ENCODE assay signal across 13 cellular contexts in the genomic region with DNA sequence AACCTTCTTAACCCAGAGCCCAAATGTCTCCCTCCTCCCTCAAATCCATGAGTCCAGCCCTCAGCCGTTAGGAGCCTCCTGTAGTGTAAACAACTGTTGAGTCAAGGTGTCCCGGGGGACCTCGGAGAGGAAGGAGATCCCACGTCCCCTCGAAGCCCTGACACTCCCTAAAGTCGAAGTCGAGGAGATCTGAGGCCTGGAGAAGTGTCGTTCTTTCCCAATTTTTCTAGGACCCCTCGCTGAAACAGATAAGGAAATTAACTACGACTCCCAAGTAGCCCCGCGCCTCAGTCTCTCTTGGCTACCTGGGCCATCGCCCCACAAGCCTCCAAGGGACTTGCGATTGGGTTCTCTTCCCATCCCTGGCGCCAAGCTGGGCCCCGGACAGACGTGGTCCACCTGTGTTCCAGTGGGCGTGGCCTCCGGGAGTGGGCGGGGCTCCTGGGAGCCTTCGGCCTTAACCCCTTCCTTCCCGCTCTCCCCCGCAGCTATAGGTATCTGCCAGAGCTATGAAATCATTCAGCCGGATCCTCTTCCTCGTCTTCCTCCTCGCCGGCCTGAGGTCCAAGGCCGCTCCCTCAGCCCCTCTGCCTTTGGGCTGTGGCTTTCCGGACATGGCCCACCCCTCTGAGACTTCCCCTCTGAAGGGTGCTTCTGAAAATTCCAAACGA. TPM values are rescaled to one million over a fixed set of nuclear protein-coding genes. Genes with fewer than 3 reads are reported as not detected.
DNase-seq lines count a peak whose midpoint lies in the region; ATAC-seq and TF ChIP-seq lines count a peak whose summit lies in the region.
"Had no signal": no experiment of that assay in that cellular context is flagged by ENCODE, and none has a peak within 500 bp of the region (broad histone marks: within the 10 kb centered on the region; RNA-seq: fewer than 3 reads in every experiment).

No MANE protein-coding gene starts in this region.

- H3K36me3 Mint-ChIP-seq in activated CD8-positive, alpha-beta memory T cell treated with anti-CD3 and anti-CD28 coated beads, Interleukin-2, amount 10 ng/mL, durations not matched to agents 7 days and 5 days = peaks cover 2% of the 10 kb centered on the region
- H3K36me3 Mint-ChIP-seq in activated naive CD8-positive, alpha-beta T cell treated with anti-CD3 and anti-CD28 coated beads for 36 hours = no peaks in the 10 kb centered on the region

- H3K27ac Mint-ChIP-seq in activated CD8-positive, alpha-beta memory T cell treated with anti-CD3 and anti-CD28 coated beads, Interleukin-2, amount 10 ng/mL, durations not matched to agents 7 days and 5 days = no peak overlapping the region
- no peak overlapping the region for H3K27ac Mint-ChIP-seq in activated naive CD8-positive, alpha-beta T cell treated with anti-CD3 and anti-CD28 coated beads for 36 hours
- H3K27ac Mint-ChIP-seq: CD4-positive, alpha-beta T cell had no signal

- H3K27me3 Mint-ChIP-seq in activated CD8-positive, alpha-beta memory T cell treated with anti-CD3 and anti-CD28 coated beads, Interleukin-2, amount 10 ng/mL, durations not matched to agents 7 days and 5 days = peaks cover 91% of the 10 kb centered on the region
- peaks cover 97% of the 10 kb centered on the region for H3K27me3 Mint-ChIP-seq in activated naive CD8-positive, alpha-beta T cell treated with anti-CD3 and anti-CD28 coated beads for 36 hours

- no peak for TF ChIP-seq CTCF in NB4 (IDR thresholded peaks at IDR 0.05; ENCODE audit: low read depth, low read length)

- peak; percentile 75 for DNase-seq in activated CD8-positive, alpha-beta memory T cell treated with anti-CD3 and anti-CD28 coated beads, Interleukin-2, amount 50 U/mL, for 48 hours
- DNase-seq in activated CD8-positive, alpha-beta memory T cell treated with anti-CD3 and anti-CD28 coated beads, Interleukin-2, amount 10 ng/mL, durations not matched to agents 7 days and 5 days = no peak
- DNase-seq in NB4 (ENCODE audit: low read depth) (peak; percentile 53), NCI-H1694 treated with DMSO at 0.1 percent for 48 hours (lab: John Stamatoyannopoulos, UW) (no peak)
- peak; percentile 40 for DNase-seq in activated naive CD8-positive, alpha-beta T cell treated with anti-CD3 and anti-CD28 coated beads for 36 hours
- peak; percentile 75 for DNase-seq in stimulated activated CD8-positive, alpha-beta memory T cell treated with anti-CD3 and anti-CD28 coated beads, Interleukin-4, amount 100 ng/mL, for 48 hours
- DNase-seq: activated CD4-positive, CD25-positive, alpha-beta regulatory T cell treated with anti-CD3 and anti-CD28 coated beads, Interleukin-2, amount 50 U/mL, for 72 hours; CD4-positive, alpha-beta T cell; gastrocnemius medialis had no signal

- CTCF ChIA-PET in activated CD8-positive, alpha-beta memory T cell treated with anti-CD3 and anti-CD28 coated beads, Interleukin-2, amount 10 ng/mL, durations not matched to agents 7 days and 5 days (lab: Charles Lee) = interaction anchor here (1.2 to 7.4 kb wide), 13 partner anchors 9 to 50 kb away, joined by 3 to 52 read pairs (median 7); a partner anchor contains a TSS

- no peak for TF ChIP-seq POLR2A in NB4 (IDR thresholded peaks at IDR 0.05; ENCODE audit: extremely low read depth, insufficient read length)

- ATAC-seq in activated CD8-positive, alpha-beta memory T cell treated with anti-CD3 and anti-CD28 coated beads, Interleukin-2, amount 10 ng/mL, durations not matched to agents 7 days and 5 days = no peak
- ATAC-seq in GM19023 (IDR thresholded peaks at IDR 0.05; ENCODE audit: unreplicated experiment) (no peak), GM21619 (IDR thresholded peaks at IDR 0.05; ENCODE audit: unreplicated experiment) (no peak)
- ATAC-seq: gastrocnemius medialis had no signal

- H3K9me3 Mint-ChIP-seq in activated CD8-positive, alpha-beta memory T cell treated with anti-CD3 and anti-CD28 coated beads, Interleukin-2, amount 10 ng/mL, durations not matched to agents 7 days and 5 days (ENCODE audit: low read depth) = no peaks in the 10 kb centered on the region
- H3K9me3 Mint-ChIP-seq in activated naive CD8-positive, alpha-beta T cell treated with anti-CD3 and anti-CD28 coated beads for 36 hours = no peaks in the 10 kb centered on the region
- H3K9me3 Mint-ChIP-seq: CD4-positive, alpha-beta T cell had no signal

- no peak overlapping the region for H3K4me3 Mint-ChIP-seq in activated CD8-positive, alpha-beta memory T cell treated with anti-CD3 and anti-CD28 coated beads, Interleukin-2, amount 10 ng/mL, durations not matched to agents 7 days and 5 days
- H3K4me3 Mint-ChIP-seq in activated naive CD8-positive, alpha-beta T cell treated with anti-CD3 and anti-CD28 coated beads for 36 hours = no peak overlapping the region

- no peak overlapping the region for H3K4me3 ChIP-seq in NB4 (ENCODE audit: low read depth, low read length)
- H3K4me3 ChIP-seq: gastrocnemius medialis had no signal

- H3K4me1 Mint-ChIP-seq in activated CD8-positive, alpha-beta memory T cell treated with anti-CD3 and anti-CD28 coated beads, Interleukin-2, amount 10 ng/mL, durations not matched to agents 7 days and 5 days = peaks cover 50% of the 10 kb centered on the region
- peaks cover 39% of the 10 kb centered on the region for H3K4me1 Mint-ChIP-seq in activated naive CD8-positive, alpha-beta T cell treated with anti-CD3 and anti-CD28 coated beads for 36 hours

RNA-seq across cellular contexts. Expression of a gene that starts 0.9 kb away (rescaled TPM):
- not detected for total RNA-seq in activated CD8-positive, alpha-beta memory T cell treated with anti-CD3 and anti-CD28 coated beads, Interleukin-2, amount 10 ng/mL, durations not matched to agents 7 days and 5 days
- total RNA-seq in activated naive CD8-positive, alpha-beta T cell treated with anti-CD3 and anti-CD28 coated beads for 36 hours = not detected
- total RNA-seq: CD4-positive, alpha-beta T cell; gastrocnemius medialis; HT1080; myocyte had no signal

RNA-seq across cellular contexts. Expression of a gene that starts 2.8 kb away (rescaled TPM):
- total RNA-seq in activated CD8-positive, alpha-beta memory T cell treated with anti-CD3 and anti-CD28 coated beads, Interleukin-2, amount 10 ng/mL, durations not matched to agents 7 days and 5 days = not detected
- not detected for total RNA-seq in activated naive CD8-positive, alpha-beta T cell treated with anti-CD3 and anti-CD28 coated beads for 36 hours
- total RNA-seq: CD4-positive, alpha-beta T cell; gastrocnemius medialis; HT1080; myocyte had no signal

RNA-seq across cellular contexts. Expression of a gene that starts 15.3 kb away (rescaled TPM):
- total RNA-seq in activated CD8-positive, alpha-beta memory T cell treated with anti-CD3 and anti-CD28 coated beads, Interleukin-2, amount 10 ng/mL, durations not matched to agents 7 days and 5 days = under 1 TPM; 0.19 to 0.55 TPM
- total RNA-seq in activated naive CD8-positive, alpha-beta T cell treated with anti-CD3 and anti-CD28 coated beads for 36 hours = not detected
- total RNA-seq: CD4-positive, alpha-beta T cell had no signal

RNA-seq across cellular contexts. Expression of a gene that starts 25.6 kb away (rescaled TPM):
- 100 to 1,000 TPM; 148 to 158 TPM for total RNA-seq in activated CD8-positive, alpha-beta memory T cell treated with anti-CD3 and anti-CD28 coated beads, Interleukin-2, amount 10 ng/mL, durations not matched to agents 7 days and 5 days
- total RNA-seq in activated naive CD8-positive, alpha-beta T cell treated with anti-CD3 and anti-CD28 coated beads for 36 hours = 100 to 1,000 TPM; 140 to 141 TPM

RNA-seq across cellular contexts. Expression of a gene that starts 27.0 kb away (rescaled TPM):
- total RNA-seq in activated CD8-positive, alpha-beta memory T cell treated with anti-CD3 and anti-CD28 coated beads, Interleukin-2, amount 10 ng/mL, durations not matched to agents 7 days and 5 days = 10 to 100 TPM; 37.2 to 45.2 TPM
- total RNA-seq in activated naive CD8-positive, alpha-beta T cell treated with anti-CD3 and anti-CD28 coated beads for 36 hours = 10 to 100 TPM; 34.4 to 42.0 TPM

Comparison
In these comparisons a context has a peak if more than half of its experiments do, and no peak if none do; other contexts are left out.
1. DNase-seq: peak in activated CD8-positive, alpha-beta memory T cell treated with anti-CD3 and anti-CD28 coated beads, Interleukin-2, amount 50 U/mL, for 48 hours (single experiment), NB4 (single experiment), activated naive CD8-positive, alpha-beta T cell treated with anti-CD3 and anti-CD28 coated beads for 36 hours (single experiment) and stimulated activated CD8-positive, alpha-beta memory T cell treated with anti-CD3 and anti-CD28 coated beads, Interleukin-4, amount 100 ng/mL, for 48 hours (single experiment); none in activated CD8-positive, alpha-beta memory T cell treated with anti-CD3 and anti-CD28 coated beads, Interleukin-2, amount 10 ng/mL, durations not matched to agents 7 days and 5 days (single experiment) and NCI-H1694 treated with DMSO at 0.1 percent for 48 hours (single experiment).